In the genomic region with DNA sequence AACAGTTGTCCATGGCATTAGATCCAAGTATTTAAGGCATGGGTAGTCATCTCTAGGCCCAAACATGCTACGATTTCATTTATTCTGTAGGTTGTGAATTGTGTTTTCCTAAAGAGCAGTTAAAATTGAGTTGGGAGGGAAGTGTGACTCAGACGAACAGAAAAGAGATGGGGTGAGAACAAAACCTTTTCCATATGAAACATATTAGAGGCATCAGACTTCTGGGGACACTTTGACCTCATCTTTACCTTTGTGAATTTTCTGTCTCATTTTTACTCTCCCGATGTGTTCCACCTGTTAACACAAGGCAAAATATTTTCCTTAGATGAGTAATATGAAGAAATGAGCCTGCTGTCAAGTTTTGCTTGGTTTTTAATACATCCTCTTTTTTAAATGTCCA, we compare ENCODE assay signal across 1 cellular context.
TF ChIP-seq lines count a peak whose summit lies in the region.

No MANE protein-coding gene starts in this region.

TF ChIP-seq in IMR-90, 13 proteins besides CTCF, POLR2A, EP300 and RAD21:
- no peak for TF ChIP-seq FOS (IDR thresholded peaks at IDR 0.05; ENCODE audit: low read depth, low read length)
- TF ChIP-seq RFX5 (IDR thresholded peaks at IDR 0.05; ENCODE audit: low read depth, low read length): no peak
- TF ChIP-seq CHD1 (IDR thresholded peaks at IDR 0.05; ENCODE audit: low read depth, low read length): no peak
- TF ChIP-seq MXI1 (IDR thresholded peaks at IDR 0.05; ENCODE audit: borderline replicate concordance, low read depth, low read length): no peak
- no peak for TF ChIP-seq MAZ (IDR thresholded peaks at IDR 0.05; ENCODE audit: borderline replicate concordance, low read depth, low read length)
- no peak for TF ChIP-seq RCOR1 (IDR thresholded peaks at IDR 0.05; ENCODE audit: insufficient replicate concordance, low read length)
- TF ChIP-seq, protein P1, sequence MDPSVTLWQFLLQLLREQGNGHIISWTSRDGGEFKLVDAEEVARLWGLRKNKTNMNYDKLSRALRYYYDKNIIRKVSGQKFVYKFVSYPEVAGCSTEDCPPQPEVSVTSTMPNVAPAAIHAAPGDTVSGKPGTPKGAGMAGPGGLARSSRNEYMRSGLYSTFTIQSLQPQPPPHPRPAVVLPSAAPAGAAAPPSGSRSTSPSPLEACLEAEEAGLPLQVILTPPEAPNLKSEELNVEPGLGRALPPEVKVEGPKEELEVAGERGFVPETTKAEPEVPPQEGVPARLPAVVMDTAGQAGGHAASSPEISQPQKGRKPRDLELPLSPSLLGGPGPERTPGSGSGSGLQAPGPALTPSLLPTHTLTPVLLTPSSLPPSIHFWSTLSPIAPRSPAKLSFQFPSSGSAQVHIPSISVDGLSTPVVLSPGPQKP (IDR thresholded peaks at IDR 0.05; ENCODE audit: borderline replicate concordance, low read depth, low read length): no peak
- TF ChIP-seq BHLHE40 (IDR thresholded peaks at IDR 0.05; ENCODE audit: low read depth, low read length): no peak
- TF ChIP-seq NFE2L2 (IDR thresholded peaks at IDR 0.05; ENCODE audit: low read depth, low read length): no peak
- no peak for TF ChIP-seq CEBPB (IDR thresholded peaks at IDR 0.05; ENCODE audit: low read depth, low read length)
- no peak for TF ChIP-seq MAFK (IDR thresholded peaks at IDR 0.05; ENCODE audit: low read depth, low read length)
- TF ChIP-seq SMC3 (IDR thresholded peaks at IDR 0.05; ENCODE audit: low read depth, low read length): no peak
- TF ChIP-seq, protein P2, sequence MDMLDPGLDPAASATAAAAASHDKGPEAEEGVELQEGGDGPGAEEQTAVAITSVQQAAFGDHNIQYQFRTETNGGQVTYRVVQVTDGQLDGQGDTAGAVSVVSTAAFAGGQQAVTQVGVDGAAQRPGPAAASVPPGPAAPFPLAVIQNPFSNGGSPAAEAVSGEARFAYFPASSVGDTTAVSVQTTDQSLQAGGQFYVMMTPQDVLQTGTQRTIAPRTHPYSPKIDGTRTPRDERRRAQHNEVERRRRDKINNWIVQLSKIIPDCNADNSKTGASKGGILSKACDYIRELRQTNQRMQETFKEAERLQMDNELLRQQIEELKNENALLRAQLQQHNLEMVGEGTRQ (IDR thresholded peaks at IDR 0.05; ENCODE audit: low read depth, low read length): no peak
